Comparison of ENCODE assay signal across 20 cellular contexts in the genomic region with DNA sequence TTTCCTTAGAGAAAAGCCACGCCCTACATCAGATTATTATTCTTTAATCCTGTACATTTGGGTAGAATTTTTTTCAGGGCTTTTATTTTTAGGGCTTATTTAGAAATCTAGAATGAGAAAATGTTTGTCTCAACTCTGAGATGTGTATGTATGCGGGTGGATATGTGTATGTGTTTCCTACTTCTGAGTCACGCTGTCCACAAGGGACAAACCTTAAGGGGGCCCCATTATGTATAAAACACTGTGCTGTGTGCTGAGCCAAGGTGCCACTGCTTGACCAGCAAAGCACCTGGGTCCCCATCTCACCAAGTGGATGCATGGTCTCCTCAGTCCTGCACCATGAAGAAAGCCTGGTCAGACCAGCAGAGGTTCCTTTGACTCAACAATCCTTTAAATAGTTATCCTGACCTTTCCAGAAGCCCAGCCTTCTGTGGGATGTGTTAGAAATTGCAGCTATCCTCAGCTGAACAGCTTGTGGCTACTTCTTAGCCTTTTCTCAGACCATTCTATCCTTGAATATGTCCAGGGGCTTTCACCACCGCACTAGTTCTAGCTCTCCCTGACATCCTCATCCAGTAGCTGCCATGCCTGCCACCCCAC. TPM values are rescaled to one million over a fixed set of nuclear protein-coding genes. Genes with fewer than 3 reads are reported as not detected.
DNase-seq lines count a peak whose midpoint lies in the region; ATAC-seq, FAIRE-seq and TF ChIP-seq lines count a peak whose summit lies in the region.
"Had no signal": no experiment of that assay in that cellular context is flagged by ENCODE, and none has a peak within 500 bp of the region (broad histone marks: within the 10 kb centered on the region; RNA-seq: fewer than 3 reads in every experiment).

No MANE protein-coding gene starts in this region.

- peak overlapping the region; percentile 53 for H2AK5ac ChIP-seq in trophoblast cell (ENCODE audit: low read length)

- no peak for FAIRE-seq in endothelial cell of umbilical vein (lab: Jason Lieb, UNC)
- FAIRE-seq: H54 had no signal

- H3K79me2 ChIP-seq in Loucy (ENCODE audit: insufficient read depth, low read length) (no peaks in the 10 kb centered on the region), endothelial cell of umbilical vein (ENCODE audit: control insufficient read depth, insufficient read depth, low read length) (no peaks in the 10 kb centered on the region), trophoblast cell (ENCODE audit: control insufficient read depth, insufficient read depth, low read length, poor library complexity) (no peaks in the 10 kb centered on the region)

- H3K27me3 Mint-ChIP-seq in CD4-positive, alpha-beta memory T cell, result no peaks in the 10 kb centered on the region
- H3K27me3 Mint-ChIP-seq: activated naive CD4-positive, alpha-beta T cell treated with anti-CD3 and anti-CD28 coated beads, Interleukin-2, amount 50 U/mL, for 24 hours; naive thymus-derived CD4-positive, alpha-beta T cell had no signal

- intact Hi-C loops in endothelial cell of umbilical vein (cut with micrococcal nuclease), result no loop called here
- intact Hi-C loops in right lobe of liver (cut with DNase I), result no loop called here
- intact Hi-C loops in CD4-positive, alpha-beta memory T cell (cut with micrococcal nuclease), result no loop called here

- TF ChIP-seq CTCF in Loucy (conservative IDR thresholded peaks at IDR 0.05; ENCODE audit: low read length) (no peak), endothelial cell of umbilical vein (IDR thresholded peaks at IDR 0.05; ENCODE audit: extremely low read depth in 1 of 2, insufficient read depth in 1 of 2, low read depth in 1 of 2, low read length in 2 of 2) (no peak), right lobe of liver (IDR thresholded peaks at IDR 0.05) (no peak)

- H3F3A ChIP-seq in Loucy (ENCODE audit: low read depth), result no peaks in the 10 kb centered on the region

- peak overlapping the region; percentile 4 for H3K27ac ChIP-seq in endothelial cell of umbilical vein (ENCODE audit: insufficient read depth, low read depth, low read length)
- H3K27ac ChIP-seq in trophoblast cell (ENCODE audit: low read depth, low read length), result no peak overlapping the region
- H3K27ac ChIP-seq in right lobe of liver, result no peak overlapping the region
- no peak overlapping the region for H3K27ac ChIP-seq in CD4-positive, alpha-beta memory T cell (ENCODE audit: low read depth, low read length)

- dilution Hi-C loops in endothelial cell of umbilical vein (cut with MboI; ENCODE audit: extremely low pct_ligation_motif_present, low sequenced_read_pairs), result no loop called here

- peaks cover 14% of the 10 kb centered on the region for H3K79me1 ChIP-seq in trophoblast cell (ENCODE audit: low read length)

- H4K8ac ChIP-seq in trophoblast cell (ENCODE audit: low read depth, low read length), result no peak overlapping the region

- H2AFZ ChIP-seq in Loucy (ENCODE audit: low read length), result no peak overlapping the region
- H2AFZ ChIP-seq in endothelial cell of umbilical vein (ENCODE audit: low read depth, low read length), result peak overlapping the region; percentile 38
- H2AFZ ChIP-seq in trophoblast cell (ENCODE audit: insufficient read depth, low read length, poor library complexity), result no peak overlapping the region

- DNase-seq in AG20443 (ENCODE audit: low spot score) (peak; percentile 36), endothelial cell of umbilical vein (ENCODE audit: low read depth, low spot score) (no peak), trophoblast cell (peak in 1 of 2 donors; percentile 45), right lobe of liver (no peak)
- DNase-seq in activated naive CD4-positive, alpha-beta T cell treated with anti-CD3 and anti-CD28 coated beads, Interleukin-2, amount 50 U/mL, for 16 hours, result no peak
- DNase-seq in CD4-positive, alpha-beta memory T cell, result no peak
- DNase-seq: central memory CD4-positive, alpha-beta T cell; COR-L47; endodermal cell; foreskin melanocyte; naive thymus-derived CD4-positive, alpha-beta T cell; NCI-H1105; NCI-H748 treated with DMSO at 0.1 percent for 48 hours; posterior cingulate gyrus; substantia nigra had no signal

- H3K4me2 ChIP-seq in Loucy (ENCODE audit: low read depth, low read length, poor library complexity, severe bottlenecking) (peak overlapping the region; percentile 26), endothelial cell of umbilical vein (ENCODE audit: insufficient read depth, low read length) (no peak overlapping the region), trophoblast cell (ENCODE audit: low read length) (no peak overlapping the region)

- H2BK120ac ChIP-seq in trophoblast cell (ENCODE audit: insufficient read depth, low read length, poor library complexity), result peak overlapping the region; percentile 38

- WGBS in trophoblast cell (ENCODE audit: extremely low coverage, insufficient coverage, insufficient read length), result no CpG with 5 or more reads among the region's 4 CpGs
- WGBS in right lobe of liver (ENCODE audit: insufficient coverage, low coverage, low lambda C conversion rate, missing lambda C conversion rate), result 76% methylated on average over 4 of the region's 4 CpGs

- peak overlapping the region; percentile 11 for H3K14ac ChIP-seq in trophoblast cell (ENCODE audit: low read length)

- H3K9ac ChIP-seq in Loucy (ENCODE audit: low read depth, low read length, poor library complexity, severe bottlenecking) (no peak overlapping the region), endothelial cell of umbilical vein (replicated peaks; ENCODE audit: extremely low read depth, insufficient read depth, low read length) (no peak overlapping the region), trophoblast cell (ENCODE audit: low read length) (no peak overlapping the region)

- peaks cover 5 to 8% (median 6%) of the 10 kb centered on the region in 4 donors for H3K4me1 Mint-ChIP-seq in CD4-positive, alpha-beta memory T cell
- H3K4me1 Mint-ChIP-seq: endodermal cell, WTC11 had no signal

- ATAC-seq in GM21367 (IDR thresholded peaks at IDR 0.05; ENCODE audit: unreplicated experiment), result no peak
- ATAC-seq in right lobe of liver, result no peak
- ATAC-seq: WTC11 had no signal

- no peak overlapping the region for H3K4ac ChIP-seq in trophoblast cell (ENCODE audit: low read depth, low read length)

- no peaks in the 10 kb centered on the region for H3K9me2 ChIP-seq in Loucy (replicated peaks; ENCODE audit: low read depth, low read length)

- BruUV-seq in endothelial cell of umbilical vein (replicated peaks; lab: Mats Ljungman, UMichigan), result no TSS peak

- H3K36me3 ChIP-seq in Loucy (ENCODE audit: insufficient read depth, low read length), result no peaks in the 10 kb centered on the region
- no peaks in the 10 kb centered on the region for H3K36me3 ChIP-seq in endothelial cell of umbilical vein (ENCODE audit: control insufficient read depth in 2 of 2, extremely low read depth in 1 of 2, insufficient read depth in 2 of 2, low read length in 2 of 2)
- H3K36me3 ChIP-seq in trophoblast cell (ENCODE audit: control insufficient read depth in 1 of 2, insufficient read depth in 2 of 2, low read length in 2 of 2), result no peaks in the 10 kb centered on the region
- no peaks in the 10 kb centered on the region for H3K36me3 ChIP-seq in right lobe of liver
- H3K36me3 ChIP-seq in CD4-positive, alpha-beta memory T cell (ENCODE audit: insufficient read depth, low read length), result no peaks in the 10 kb centered on the region

- no peaks in the 10 kb centered on the region for H3K9me3 ChIP-seq in Loucy (ENCODE audit: insufficient read depth, low read depth, low read length)
- no peaks in the 10 kb centered on the region for H3K9me3 ChIP-seq in endothelial cell of umbilical vein (replicated peaks; ENCODE audit: control insufficient read depth, insufficient read depth, low read length)
- no peaks in the 10 kb centered on the region for H3K9me3 ChIP-seq in trophoblast cell (ENCODE audit: insufficient read depth, low read depth, low read length)
- H3K9me3 ChIP-seq in right lobe of liver, result no peaks in the 10 kb centered on the region
- no peaks in the 10 kb centered on the region for H3K9me3 ChIP-seq in CD4-positive, alpha-beta memory T cell (ENCODE audit: control insufficient read depth in 1 of 2, low read length in 2 of 2)

- H3K4me1 ChIP-seq in Loucy (ENCODE audit: insufficient read depth, low read length, poor library complexity, severe bottlenecking), result peaks cover 14% of the 10 kb centered on the region
- peaks cover 16% of the 10 kb centered on the region for H3K4me1 ChIP-seq in endothelial cell of umbilical vein (ENCODE audit: control insufficient read depth, extremely low read depth, insufficient read depth, low read length)
- peaks cover 4 to 6% of the 10 kb centered on the region in 2 experiments for H3K4me1 ChIP-seq in trophoblast cell (ENCODE audit: control insufficient read depth in 1 of 2, insufficient read depth in 2 of 2, low read length in 2 of 2)
- H3K4me1 ChIP-seq in right lobe of liver, result peaks cover 0 to 12% (median 2%) of the 10 kb centered on the region in 4 donors
- peaks cover 9% of the 10 kb centered on the region for H3K4me1 ChIP-seq in CD4-positive, alpha-beta memory T cell (ENCODE audit: insufficient read depth, low read length)

- H2BK12ac ChIP-seq in trophoblast cell (ENCODE audit: low read length), result peak overlapping the region; percentile 96

- H2BK5ac ChIP-seq in trophoblast cell (ENCODE audit: low read depth, low read length, poor library complexity), result peak overlapping the region; percentile 50

- peak overlapping the region; percentile 58 for H4K91ac ChIP-seq in trophoblast cell (ENCODE audit: low read depth, low read length)

- H4K12ac ChIP-seq in trophoblast cell (ENCODE audit: low read depth, low read length), result no peak overlapping the region

- no peaks in the 10 kb centered on the region for H3K9me1 ChIP-seq in endothelial cell of umbilical vein (replicated peaks; ENCODE audit: control insufficient read depth, extremely low read depth, insufficient read depth, low read length)

- H3K4me3 ChIP-seq in Loucy (ENCODE audit: low read length, poor library complexity, severe bottlenecking) (no peak overlapping the region), endothelial cell of umbilical vein (replicated peaks in 1 of 3; ENCODE audit: insufficient read depth in 1 of 3, low read depth in 1 of 3, low read length in 3 of 3) (no peak overlapping the region), trophoblast cell (ENCODE audit: low read depth, low read length) (no peak overlapping the region), right lobe of liver (no peak overlapping the region)
- no peak overlapping the region for H3K4me3 ChIP-seq in CD4-positive, alpha-beta memory T cell (ENCODE audit: low read length in 2 of 2)

- no peak for TF ChIP-seq POLR2A in endothelial cell of umbilical vein (IDR thresholded peaks at IDR 0.05; ENCODE audit: low read depth, low read length)
- no peak for TF ChIP-seq POLR2A in right lobe of liver (IDR thresholded peaks at IDR 0.05)

- no peaks in the 10 kb centered on the region for H4K20me1 ChIP-seq in Loucy (ENCODE audit: insufficient read depth, low read length, poor library complexity, severe bottlenecking)
- no peaks in the 10 kb centered on the region for H4K20me1 ChIP-seq in endothelial cell of umbilical vein (replicated peaks; ENCODE audit: control insufficient read depth, extremely low read depth, insufficient read depth, low read length)

- no peak overlapping the region for H3K18ac ChIP-seq in trophoblast cell (ENCODE audit: low read length)

- CTCF ChIA-PET in endothelial cell of umbilical vein (lab: Charles Lee), result interaction anchor here (1.1 kb wide), 1 partner anchor 120 kb away, joined by 4 read pairs; no protein-coding TSS in a partner anchor
- CTCF ChIA-PET in CD4-positive, alpha-beta memory T cell (lab: Charles Lee; ENCODE audit: partially characterized antibody), result no interaction called here

- no peak overlapping the region for H3K4me3 Mint-ChIP-seq in CD4-positive, alpha-beta memory T cell
- H3K4me3 Mint-ChIP-seq: activated naive CD4-positive, alpha-beta T cell treated with anti-CD3 and anti-CD28 coated beads, Interleukin-2, amount 50 U/mL, for 24 hours; endodermal cell; naive thymus-derived CD4-positive, alpha-beta T cell; WTC11 had no signal

- H3K9me3 Mint-ChIP-seq in CD4-positive, alpha-beta memory T cell, result no peaks in the 10 kb centered on the region
- H3K9me3 Mint-ChIP-seq: activated naive CD4-positive, alpha-beta T cell treated with anti-CD3 and anti-CD28 coated beads, Interleukin-2, amount 50 U/mL, for 24 hours; endodermal cell; WTC11 had no signal

- H3K23ac ChIP-seq in trophoblast cell (ENCODE audit: low read length), result no peak overlapping the region

- POLR2A ChIA-PET in endothelial cell of umbilical vein (lab: Charles Lee), result no interaction called here
- POLR2A ChIA-PET in CD4-positive, alpha-beta memory T cell (lab: Charles Lee; ENCODE audit: partially characterized antibody), result no interaction called here

- no peaks in the 10 kb centered on the region for H3K27me3 ChIP-seq in Loucy (ENCODE audit: insufficient read depth, low read length, poor library complexity, severe bottlenecking)
- H3K27me3 ChIP-seq in endothelial cell of umbilical vein (ENCODE audit: control insufficient read depth in 2 of 2, insufficient read depth in 2 of 2, low read length in 2 of 2), result no peaks in the 10 kb centered on the region
- no peaks in the 10 kb centered on the region for H3K27me3 ChIP-seq in trophoblast cell (ENCODE audit: insufficient read depth, low read length)
- H3K27me3 ChIP-seq in right lobe of liver, result no peaks in the 10 kb centered on the region
- H3K27me3 ChIP-seq in CD4-positive, alpha-beta memory T cell (ENCODE audit: insufficient read depth, low read length), result no peaks in the 10 kb centered on the region

- no peaks in the 10 kb centered on the region for H3K36me3 Mint-ChIP-seq in CD4-positive, alpha-beta memory T cell
- H3K36me3 Mint-ChIP-seq: WTC11 had no signal

- peak overlapping the region in 1 of 7 donors; percentile 25 for H3K27ac Mint-ChIP-seq in CD4-positive, alpha-beta memory T cell
- H3K27ac Mint-ChIP-seq: activated naive CD4-positive, alpha-beta T cell treated with anti-CD3 and anti-CD28 coated beads, Interleukin-2, amount 50 U/mL, for 24 hours; endodermal cell; WTC11 had no signal

RNA-seq across cellular contexts. Expression of a gene that starts 57.7 kb away (rescaled TPM):
- total RNA-seq in endothelial cell of umbilical vein (58.4 and 60.0 TPM in 2 replicates), right lobe of liver (10 to 100 TPM in 1 of 6 experiments, 1 to 10 TPM in 5; 6.0 to 18.1 (median 7.3) TPM)
- polyA plus RNA-seq in endothelial cell of umbilical vein, result 8.9 and 14.7 TPM in 2 replicates
- polyA plus RNA-seq in endothelial cell of umbilical vein (2011; cell fraction: cytosol; rRNA removed), result 13.4 and 15.9 TPM in 2 replicates
- polyA plus RNA-seq in endothelial cell of umbilical vein (2011; cell fraction: nucleus; rRNA removed), result 59.2 and 69.9 TPM in 2 replicates
- polyA plus RNA-seq in endothelial cell of umbilical vein (2012), result 37.1 and 44.9 TPM in 2 replicates
- polyA minus RNA-seq in endothelial cell of umbilical vein, result 22.9 and 30.2 TPM in 2 replicates
- 3.7 TPM for polyA minus RNA-seq in endothelial cell of umbilical vein (2011; cell fraction: cytosol; rRNA and poly(A)+ RNA removed)
- polyA minus RNA-seq in endothelial cell of umbilical vein (2011; cell fraction: nucleus; rRNA and poly(A)+ RNA removed), result 61.3 and 69.6 TPM in 2 replicates
- 28.6 and 30.7 TPM in 2 replicates for polyA plus RNA-seq in trophoblast cell (2013)
- 10 to 100 TPM; 17.2 to 21.8 TPM for total RNA-seq in CD4-positive, alpha-beta memory T cell
- 10 to 100 TPM in 1 of 2 donors, 1 to 10 TPM in 1; 8.4 to 13.3 TPM for polyA plus RNA-seq in CD4-positive, alpha-beta memory T cell
